Comparison of ENCODE assay signal across 7 cellular contexts in the genomic region with DNA sequence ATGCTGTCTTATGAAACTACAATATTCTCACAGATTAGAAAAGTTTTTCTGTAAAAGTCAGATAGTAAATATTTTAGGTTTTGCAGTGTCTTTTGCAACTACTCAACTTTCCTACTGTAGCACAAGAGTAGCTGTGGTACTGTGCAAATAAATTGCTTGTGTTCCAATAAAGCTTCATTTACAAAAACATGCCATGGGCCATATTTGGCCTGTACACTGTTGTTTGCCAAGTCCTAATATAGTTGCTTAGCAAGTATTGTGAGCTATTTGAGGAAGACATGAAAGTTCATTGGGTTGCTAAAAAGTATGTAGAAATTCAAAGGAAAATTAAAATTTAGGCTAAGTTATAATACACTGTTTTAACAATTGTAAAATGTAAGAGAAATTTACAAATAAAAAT.
"Had no signal": no experiment of that assay in that cellular context is flagged by ENCODE, and none has a peak within 500 bp of the region (broad histone marks: within the 10 kb centered on the region; RNA-seq: fewer than 3 reads in every experiment).

No MANE protein-coding gene starts in this region.

- H3K4me1 Mint-ChIP-seq: IgD-negative memory B cell had no signal

- DNase-seq: IMR-90, KBM-7, KG1 had no signal

- H3K4me3 Mint-ChIP-seq: IgD-negative memory B cell had no signal

- H3K27ac Mint-ChIP-seq: IgD-negative memory B cell had no signal

- H3K4me3 ChIP-seq: K562 had no signal

- H3K27ac ChIP-seq: HL-60 had no signal

- H3K27me3 Mint-ChIP-seq: IgD-negative memory B cell had no signal

- H3K36me3 Mint-ChIP-seq: IgD-negative memory B cell had no signal

- ATAC-seq: HepG2, K562 had no signal
